In genomic region chr11:27719575-27719925, GRCh38 we compare ENCODE assay signal across 9 cellular contexts. TPM values are rescaled to one million over a fixed set of nuclear protein-coding genes. Genes with fewer than 3 reads are reported as not detected.
DNase-seq lines count a peak whose midpoint lies in the region; ATAC-seq and TF ChIP-seq lines count a peak whose summit lies in the region.
"Had no signal": no experiment of that assay in that cellular context is flagged by ENCODE, and none has a peak within 500 bp of the region (broad histone marks: within the 10 kb centered on the region; RNA-seq: fewer than 3 reads in every experiment).

No MANE protein-coding gene starts in this region.

- H3K27ac Mint-ChIP-seq in HFFc6 (peak overlapping the region; percentile 97), brain (peak overlapping the region; percentile 36 to 97 (median 71))
- H3K27ac Mint-ChIP-seq: activated CD8-positive, alpha-beta T cell treated with anti-CD3 and anti-CD28 coated beads, Interleukin-2, amount 10 ng/mL, durations not matched to agents 7 days and 5 days had no signal

- TF ChIP-seq CTCF in HFFc6 (IDR thresholded peaks at IDR 0.05) (no peak), brain (conservative IDR thresholded peaks at IDR 0.05) (no peak), testis (IDR thresholded peaks at IDR 0.05) (no peak)

- peaks cover 13% of the 10 kb centered on the region for H3K4me1 ChIP-seq in testis

- no peak overlapping the region for H3K27ac ChIP-seq in testis

- H3K9me3 ChIP-seq in testis, result no peaks in the 10 kb centered on the region

- DNase-seq in HFFc6, result no peak
- DNase-seq in iPS-NIHi7 (ENCODE audit: extremely low spot score), result peak; percentile 17
- DNase-seq in testis, result no peak
- DNase-seq in NCI-H2029 treated with DMSO at 0.1 percent for 48 hours (lab: John Stamatoyannopoulos, UW), result no peak
- DNase-seq in NCI-H226, result no peak
- DNase-seq: activated CD8-positive, alpha-beta T cell treated with anti-CD3 and anti-CD28 coated beads, Interleukin-2, amount 10 ng/mL, durations not matched to agents 7 days and 5 days; RPMI8226 had no signal

- H3K36me3 ChIP-seq in testis (ENCODE audit: low read depth, missing control alignments), result no peaks in the 10 kb centered on the region

- no peak for ATAC-seq in HG02852 (IDR thresholded peaks at IDR 0.05; ENCODE audit: unreplicated experiment)
- ATAC-seq: activated CD8-positive, alpha-beta T cell treated with anti-CD3 and anti-CD28 coated beads, Interleukin-2, amount 10 ng/mL, durations not matched to agents 7 days and 5 days had no signal

- H3K4me3 ChIP-seq in testis, result peak overlapping the region; percentile 16 to 34

- 2 to 3% methylated on average over 11 to 12 of the region's 12 CpGs for WGBS in testis, 2 donors

- intact Hi-C loops in testis (cut with DNase I; ENCODE audit: low total_unique reads), result no loop called here

- no peaks in the 10 kb centered on the region for H3K36me3 Mint-ChIP-seq in HFFc6 (ENCODE audit: low read depth)
- no peaks in the 10 kb centered on the region for H3K36me3 Mint-ChIP-seq in brain

- H3K27me3 Mint-ChIP-seq in HFFc6 (ENCODE audit: insufficient read depth) (no peaks in the 10 kb centered on the region), brain (peaks cover 94% of the 10 kb centered on the region)

- H3K9me3 Mint-ChIP-seq in HFFc6 (no peaks in the 10 kb centered on the region), brain (peaks cover 0 to 4% (median 3%) of the 10 kb centered on the region in 5 experiments)

- peak overlapping the region; percentile 96 for H3K4me3 Mint-ChIP-seq in HFFc6
- peak overlapping the region; percentile 87 to 93 (median 91) for H3K4me3 Mint-ChIP-seq in brain
- H3K4me3 Mint-ChIP-seq: activated CD8-positive, alpha-beta T cell treated with anti-CD3 and anti-CD28 coated beads, Interleukin-2, amount 10 ng/mL, durations not matched to agents 7 days and 5 days had no signal

- H3K4me1 Mint-ChIP-seq in HFFc6 (ENCODE audit: low read depth), result peaks cover 78% of the 10 kb centered on the region
- H3K4me1 Mint-ChIP-seq in brain, result peaks cover 53% of the 10 kb centered on the region

- H3K27me3 ChIP-seq in testis, result no peaks in the 10 kb centered on the region

- TF ChIP-seq POLR2A in testis (IDR thresholded peaks at IDR 0.05), result no peak

RNA-seq across cellular contexts. Expression of gene BDNF, which starts 19.3 kb away (rescaled TPM):
- total RNA-seq in HFFc6 (2021; fragmentation: NEBNext Ultra II Directional; extraction: Animal tissue kit (Norgen Biotek cat#: 25700)), result 10 to 100 TPM; 62.1 to 92.2 (median 90.0) TPM
- polyA plus RNA-seq in brain (ENCODE audit: insufficient read depth, low read depth, low replicate concordance), result 0.10 TPM
- under 1 TPM; 0.62 to 0.87 TPM for total RNA-seq in testis
- 1.1 TPM for polyA plus RNA-seq in testis (ENCODE audit: insufficient read depth, low read depth, low replicate concordance)
- total RNA-seq: activated CD8-positive, alpha-beta T cell treated with anti-CD3 and anti-CD28 coated beads, Interleukin-2, amount 10 ng/mL, durations not matched to agents 7 days and 5 days had no signal

Comparison
In these comparisons a context has a peak if more than half of its experiments do, and no peak if none do; other contexts are left out.
1. RNA of gene BDNF, which starts 19.3 kb away (total RNA-seq): 62.1 to 92.2 TPM in HFFc6; 0.62 to 0.87 TPM in testis; every median in the first group is over 10 times any median in the second.